21 cellular contexts compared by ENCODE assay signal in genomic region chr9:105399117-105399516, GRCh38.
"Had no signal": no experiment of that assay in that cellular context is flagged by ENCODE, and none has a peak within 500 bp of the region (broad histone marks: within the 10 kb centered on the region; RNA-seq: fewer than 3 reads in every experiment).

No MANE protein-coding gene starts in this region.

- H3K9me3 ChIP-seq: gastrocnemius medialis, left lung, lower lobe of right lung, right lobe of liver, testis had no signal

- H3K36me3 Mint-ChIP-seq: activated naive CD4-positive, alpha-beta T cell treated with anti-CD3 and anti-CD28 coated beads, Interleukin-2, amount 50 U/mL, for 72 hours; natural killer cell had no signal

- H3K4me1 ChIP-seq: gastrocnemius medialis, left lung, lower lobe of right lung, right lobe of liver, testis had no signal

- H3K27me3 ChIP-seq: gastrocnemius medialis, hepatocyte, left lung, right lobe of liver, testis had no signal

- H3K4me3 ChIP-seq: gastrocnemius medialis, hepatocyte, left lung, lower lobe of right lung, right lobe of liver, testis had no signal

- ATAC-seq: activated naive CD4-positive, alpha-beta T cell treated with anti-CD3 and anti-CD28 coated beads, Interleukin-2, amount 50 U/mL, for 72 hours; activated T-cell treated with anti-CD3 and anti-CD28 coated beads, Interleukin-2, amount 50 U/mL, for 72 hours; gastrocnemius medialis; left lung; lower lobe of right lung; natural killer cell; right lobe of liver had no signal

- DNase-seq: activated CD4-positive, alpha-beta T cell treated with anti-CD3 and anti-CD28 coated beads for 4 hours; activated CD4-positive, alpha-beta T cell treated with anti-CD3 and anti-CD28 coated beads, Interleukin-2, amount 50 U/mL, for 4 hours; activated naive CD4-positive, alpha-beta T cell; activated T-cell treated with anti-CD3 and anti-CD28 coated beads for 4 hours; activated T-cell treated with anti-CD3 and anti-CD28 coated beads, Interleukin-2, amount 50 U/mL, for 72 hours; effector CD8-positive, alpha-beta T cell; gastrocnemius medialis; glutamatergic neuron; kidney glomerular epithelial cell; left lung; lower lobe of right lung; mesenchymal stem cell; natural killer cell; right lobe of liver; stimulated activated CD4-positive, alpha-beta T cell treated with anti-CD3 and anti-CD28 coated beads, Interleukin-2, amount 100 ng/mL, for 48 hours; stimulated activated naive CD4-positive, alpha-beta T cell treated with Interleukin-2 at 50 U/mL for 16 hours; T-helper 1 cell; testis; trophoblast cell had no signal

- H3K4me3 Mint-ChIP-seq: activated T-cell treated with anti-CD3 and anti-CD28 coated beads, Interleukin-2, amount 50 U/mL, for 72 hours; natural killer cell had no signal

- H3K27ac ChIP-seq: gastrocnemius medialis, left lung, lower lobe of right lung, right lobe of liver, testis had no signal

- H3K27ac Mint-ChIP-seq: activated naive CD4-positive, alpha-beta T cell treated with anti-CD3 and anti-CD28 coated beads, Interleukin-2, amount 50 U/mL, for 72 hours; activated T-cell treated with anti-CD3 and anti-CD28 coated beads, Interleukin-2, amount 50 U/mL, for 72 hours; natural killer cell had no signal

- H3K9me3 Mint-ChIP-seq: activated naive CD4-positive, alpha-beta T cell treated with anti-CD3 and anti-CD28 coated beads, Interleukin-2, amount 50 U/mL, for 72 hours; activated T-cell treated with anti-CD3 and anti-CD28 coated beads, Interleukin-2, amount 50 U/mL, for 72 hours; natural killer cell had no signal

- H3K36me3 ChIP-seq: gastrocnemius medialis, left lung, lower lobe of right lung, right lobe of liver had no signal
